Comparison of ENCODE assay signal across 8 cellular contexts in the genomic region with DNA sequence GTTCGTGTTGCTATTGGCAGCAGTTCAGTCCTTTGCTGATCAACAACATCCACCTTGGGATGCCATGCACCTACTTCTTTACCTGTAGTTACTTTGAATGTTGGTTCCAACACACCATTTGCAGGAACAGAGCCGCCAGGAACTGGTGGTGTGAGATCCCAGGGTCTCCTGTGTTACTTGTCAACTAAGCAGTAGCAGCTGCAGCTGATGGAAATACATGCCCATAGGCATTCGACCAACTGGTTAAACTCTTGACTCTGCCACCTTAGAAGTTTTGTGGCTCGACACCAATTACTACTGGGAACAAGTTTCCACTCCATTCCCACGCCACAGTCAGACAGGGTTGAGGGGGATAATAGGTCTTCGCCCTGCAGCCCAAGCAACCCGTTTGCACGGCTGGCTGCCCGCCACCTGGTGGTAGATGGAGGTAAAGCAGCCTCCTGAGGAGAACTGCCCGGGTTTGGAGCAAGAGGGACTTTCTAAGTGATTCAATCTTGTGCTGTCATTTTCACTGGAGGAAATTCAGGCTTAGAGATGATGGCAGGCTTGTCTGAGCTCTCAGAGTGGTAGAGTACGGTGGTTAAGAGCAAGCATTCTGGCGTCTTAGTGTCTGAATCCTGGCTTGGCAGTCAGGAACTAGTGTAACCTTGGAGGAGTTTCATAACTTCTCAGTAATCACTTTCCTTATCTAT.
DNase-seq lines count a peak whose midpoint lies in the region; ATAC-seq and TF ChIP-seq lines count a peak whose summit lies in the region.

No MANE protein-coding gene starts in this region.

- H3K27ac ChIP-seq in CD8-positive, alpha-beta T cell (ENCODE audit: low read depth, low read length) = no peak overlapping the region
- H3K27ac ChIP-seq in SJCRH30 (no peak overlapping the region), thoracic aorta (no peak overlapping the region)

- no peaks in the 10 kb centered on the region for H3K27me3 ChIP-seq in CD8-positive, alpha-beta T cell (ENCODE audit: insufficient read depth, low read length)
- H3K27me3 ChIP-seq in SJCRH30 = no peaks in the 10 kb centered on the region
- H3K27me3 ChIP-seq in thoracic aorta (replicated peaks; ENCODE audit: insufficient read depth) = no peaks in the 10 kb centered on the region

- no peak overlapping the region for H3K4me3 Mint-ChIP-seq in CD8-positive, alpha-beta T cell
- no peak overlapping the region for H3K4me3 Mint-ChIP-seq in osteocyte (ENCODE audit: unreplicated experiment)

- peak; percentile 68 to 92 (median 77) for DNase-seq in CD8-positive, alpha-beta T cell
- peak; percentile 39 for DNase-seq in HS-5 (ENCODE audit: low read depth)
- DNase-seq in SJCRH30 = peak; percentile 49 to 77
- peak; percentile 81 for DNase-seq in activated gamma-delta T cell treated with Interleukin-2 at 50 U/mL for 16 hours
- DNase-seq in foreskin melanocyte = peak; percentile 59
- DNase-seq in osteocyte (ENCODE audit: extremely low spot score, unreplicated experiment) = peak; percentile 94
- DNase-seq in thoracic aorta (ENCODE audit: low spot score) = no peak

- peak overlapping the region; percentile 66 for H3K27ac Mint-ChIP-seq in CD8-positive, alpha-beta T cell
- H3K27ac Mint-ChIP-seq in osteocyte (ENCODE audit: unreplicated experiment) = peak overlapping the region; percentile 36

- H3K4me1 Mint-ChIP-seq in CD8-positive, alpha-beta T cell (ENCODE audit: low read depth) = peaks cover 38% of the 10 kb centered on the region
- H3K4me1 Mint-ChIP-seq in osteocyte (ENCODE audit: unreplicated experiment) = peaks cover 35% of the 10 kb centered on the region

- H3K4me3 ChIP-seq in CD8-positive, alpha-beta T cell (ENCODE audit: low read depth, low read length) = no peak overlapping the region
- H3K4me3 ChIP-seq in SJCRH30 (no peak overlapping the region), thoracic aorta (peak overlapping the region; percentile 34)

- TF ChIP-seq CTCF in CD8-positive, alpha-beta T cell (IDR thresholded peaks at IDR 0.05) = peak; percentile 97
- TF ChIP-seq CTCF in osteocyte (IDR thresholded peaks at IDR 0.05) = peak; percentile 98
- peak; percentile 94 for TF ChIP-seq CTCF in thoracic aorta (IDR thresholded peaks at IDR 0.05)

- POLR2A ChIA-PET in CD8-positive, alpha-beta T cell (lab: Charles Lee) = interaction anchor here (0.8 to 1.5 kb wide), 3 partner anchors 17 to 29 kb away, joined by 3 to 4 read pairs (median 3); no protein-coding TSS in a partner anchor

- H3K36me3 Mint-ChIP-seq in CD8-positive, alpha-beta T cell = no peaks in the 10 kb centered on the region
- H3K36me3 Mint-ChIP-seq in osteocyte (ENCODE audit: unreplicated experiment) = no peaks in the 10 kb centered on the region

- no peaks in the 10 kb centered on the region for H3K36me3 ChIP-seq in CD8-positive, alpha-beta T cell (ENCODE audit: insufficient read depth, low read length)
- no peaks in the 10 kb centered on the region for H3K36me3 ChIP-seq in SJCRH30
- no peaks in the 10 kb centered on the region for H3K36me3 ChIP-seq in thoracic aorta

- H3K9me3 ChIP-seq in CD8-positive, alpha-beta T cell (ENCODE audit: low read length) = no peaks in the 10 kb centered on the region
- no peaks in the 10 kb centered on the region for H3K9me3 ChIP-seq in SJCRH30 (replicated peaks)
- H3K9me3 ChIP-seq in thoracic aorta = no peaks in the 10 kb centered on the region

- H3K27me3 Mint-ChIP-seq in CD8-positive, alpha-beta T cell (ENCODE audit: low read depth) = no peaks in the 10 kb centered on the region
- no peaks in the 10 kb centered on the region for H3K27me3 Mint-ChIP-seq in osteocyte (ENCODE audit: unreplicated experiment)

- ATAC-seq in CD8-positive, alpha-beta T cell = peak; percentile 90
- ATAC-seq in GM19328 (IDR thresholded peaks at IDR 0.05; ENCODE audit: unreplicated experiment) (peak; percentile 45), thoracic aorta (ENCODE audit: insufficient number of reproducible peaks, low FRiP score, low read depth) (no peak)

- CTCF ChIA-PET in CD8-positive, alpha-beta T cell (lab: Charles Lee) = interaction anchor here (0.6 to 8.9 kb wide), 19 partner anchors 9 to 1968 kb away, joined by 3 to 467 read pairs (median 4); partner anchors contain the start of genes ARFIP1 and TIGD4

- peaks cover 51% of the 10 kb centered on the region for H3K4me1 ChIP-seq in CD8-positive, alpha-beta T cell (ENCODE audit: insufficient read depth, low read length)
- H3K4me1 ChIP-seq in SJCRH30 = peaks cover 8% of the 10 kb centered on the region
- H3K4me1 ChIP-seq in thoracic aorta (ENCODE audit: control insufficient read depth in 1 of 2, low read depth in 2 of 2) = peaks cover 9 to 38% of the 10 kb centered on the region in 2 donors

- H3K9me3 Mint-ChIP-seq in CD8-positive, alpha-beta T cell = no peaks in the 10 kb centered on the region
- H3K9me3 Mint-ChIP-seq in osteocyte (ENCODE audit: unreplicated experiment) = no peaks in the 10 kb centered on the region

- intact Hi-C loops in CD8-positive, alpha-beta T cell (cut with DNase I, micrococcal nuclease) = loop anchor here (1.0 to 5.0 kb wide), 4 partner anchors 31 to 239 kb away; no protein-coding TSS in a partner anchor
